26 cellular contexts compared by ENCODE assay signal in genomic region chr1:187300093-187300492, GRCh38.
"Had no signal": no experiment of that assay in that cellular context is flagged by ENCODE, and none has a peak within 500 bp of the region (broad histone marks: within the 10 kb centered on the region; RNA-seq: fewer than 3 reads in every experiment).

No MANE protein-coding gene starts in this region.

- H3K27ac Mint-ChIP-seq: activated B cell treated with CpG ODN at 0.5 μM for 24 hours; activated CD4-positive, alpha-beta T cell treated with anti-CD3 and anti-CD28 coated beads for 36 hours; activated naive CD8-positive, alpha-beta T cell treated with anti-CD3 and anti-CD28 coated beads for 36 hours; activated T-helper 2 cell treated with anti-CD3 and anti-CD28 coated beads, Interferon-gamma antibody, Interleukin-2, Interleukin-4, amounts not matched to agents 10 μg/mL and 5 μg/mL and 100 μg/mL, durations not matched to agents 14 hours and 24 hours and 36 hours; memory B cell; nephron progenitor cell; stimulated activated memory B cell treated with anti-CD40 and anti-IgM and Interleukin-4, amounts not matched to agents 10 μg/mL and 1 μg/mL and 100 μg/mL, for 72 hours had no signal

- H3K9me3 Mint-ChIP-seq: activated B cell treated with CpG ODN at 0.5 μM for 24 hours; activated T-cell treated with anti-CD3 and anti-CD28 coated beads, Interleukin-2, amount 50 U/mL, for 4 hours; activated T-helper 2 cell treated with anti-CD3 and anti-CD28 coated beads, Interferon-gamma antibody, Interleukin-2, Interleukin-4, amounts not matched to agents 10 μg/mL and 5 μg/mL and 100 μg/mL, durations not matched to agents 14 hours and 24 hours and 36 hours; nephron progenitor cell had no signal

- H3K4me1 ChIP-seq: breast epithelium, colonic mucosa, esophagus squamous epithelium, gastrocnemius medialis, stomach, transverse colon, uterus had no signal

- H3K27me3 ChIP-seq: breast epithelium, colonic mucosa, dorsolateral prefrontal cortex, esophagus squamous epithelium, gastrocnemius medialis, stomach, transverse colon, uterus had no signal

- H3K27ac ChIP-seq: breast epithelium, colonic mucosa, dorsolateral prefrontal cortex, esophagus squamous epithelium, gastrocnemius medialis, stomach, transverse colon, uterus had no signal

- DNase-seq: activated B cell treated with CpG ODN at 0.5 μM for 24 hours; activated CD4-positive, alpha-beta T cell treated with anti-CD3 and anti-CD28 coated beads for 36 hours; activated CD4-positive, alpha-beta T cell treated with anti-CD3 and anti-CD28 coated beads, Interleukin-2, amount 50 U/mL, for 4 hours; activated CD8-positive, alpha-beta memory T cell treated with anti-CD3 and anti-CD28 coated beads for 24 hours; activated CD8-positive, alpha-beta memory T cell treated with anti-CD3 and anti-CD28 coated beads, Interleukin-2, amount 50 U/mL, for 4 hours; activated naive CD4-positive, alpha-beta T cell treated with Interleukin-2 at 50 U/mL for 16 hours; activated naive CD8-positive, alpha-beta T cell treated with anti-CD3 and anti-CD28 coated beads for 36 hours; activated T-cell treated with anti-CD3 and anti-CD28 coated beads, Interleukin-2, amount 50 U/mL, for 4 hours; colonic mucosa; dorsolateral prefrontal cortex; esophagus squamous epithelium; gastrocnemius medialis; head of caudate nucleus; mucosa of descending colon; nephron progenitor cell; occipital lobe; small intestine; stimulated activated CD4-positive, alpha-beta T cell treated with anti-CD3 and anti-CD28 coated beads, Interleukin-15, amount 100 ng/mL, for 24 hours; stomach; T-helper 9 cell; transverse colon; uterus had no signal

- H3K4me3 Mint-ChIP-seq: activated B cell treated with CpG ODN at 0.5 μM for 24 hours; activated CD4-positive, alpha-beta T cell treated with anti-CD3 and anti-CD28 coated beads for 36 hours; activated naive CD8-positive, alpha-beta T cell treated with anti-CD3 and anti-CD28 coated beads for 36 hours; activated T-cell treated with anti-CD3 and anti-CD28 coated beads, Interleukin-2, amount 50 U/mL, for 4 hours; memory B cell; nephron progenitor cell; stimulated activated memory B cell treated with anti-CD40 and anti-IgM and Interleukin-4, amounts not matched to agents 10 μg/mL and 1 μg/mL and 100 μg/mL, for 72 hours had no signal

- H3K4me1 Mint-ChIP-seq: activated B cell treated with CpG ODN at 0.5 μM for 24 hours; activated CD4-positive, alpha-beta T cell treated with anti-CD3 and anti-CD28 coated beads for 36 hours; activated naive CD8-positive, alpha-beta T cell treated with anti-CD3 and anti-CD28 coated beads for 36 hours; memory B cell; nephron progenitor cell; stimulated activated memory B cell treated with anti-CD40 and anti-IgM and Interleukin-4, amounts not matched to agents 10 μg/mL and 1 μg/mL and 100 μg/mL, for 72 hours had no signal

- H3K9me3 ChIP-seq: breast epithelium, colonic mucosa, esophagus squamous epithelium, gastrocnemius medialis, stomach, transverse colon, uterus had no signal

- H3K27me3 Mint-ChIP-seq: activated B cell treated with CpG ODN at 0.5 μM for 24 hours; activated CD4-positive, alpha-beta T cell treated with anti-CD3 and anti-CD28 coated beads for 36 hours; activated naive CD8-positive, alpha-beta T cell treated with anti-CD3 and anti-CD28 coated beads for 36 hours; memory B cell; stimulated activated memory B cell treated with anti-CD40 and anti-IgM and Interleukin-4, amounts not matched to agents 10 μg/mL and 1 μg/mL and 100 μg/mL, for 72 hours had no signal

- H3K4me3 ChIP-seq: breast epithelium, colonic mucosa, dorsolateral prefrontal cortex, esophagus squamous epithelium, gastrocnemius medialis, mucosa of descending colon, stomach, transverse colon, uterus had no signal

- H3K36me3 ChIP-seq: breast epithelium, colonic mucosa, esophagus squamous epithelium, gastrocnemius medialis, stomach, transverse colon, uterus had no signal

- H3K36me3 Mint-ChIP-seq: memory B cell; stimulated activated memory B cell treated with anti-CD40 and anti-IgM and Interleukin-4, amounts not matched to agents 10 μg/mL and 1 μg/mL and 100 μg/mL, for 72 hours had no signal
